Comparison of ENCODE assay signal across 1 cellular context in genomic region chr19:29515233-29515619, GRCh38.
TF ChIP-seq lines count a peak whose summit lies in the region.

No MANE protein-coding gene starts in this region.

TF ChIP-seq in HepG2, 621 proteins besides CTCF, POLR2A, EP300 and RAD21:
- TF ChIP-seq ZNF670 (CRISPR knock-in tag; IDR thresholded peaks at IDR 0.05; ENCODE audit: borderline replicate concordance) (no peak), HNRNPLL (IDR thresholded peaks at IDR 0.05; ENCODE audit: low read depth, low read length, poor library complexity, severe bottlenecking) (no peak), ZFP36L2 (CRISPR knock-in tag; IDR thresholded peaks at IDR 0.05) (no peak), LCORL (IDR thresholded peaks at IDR 0.05) (no peak), LCORL (CRISPR knock-in tag; IDR thresholded peaks at IDR 0.05) (no peak), MTF2 (CRISPR knock-in tag; IDR thresholded peaks at IDR 0.05; ENCODE audit: borderline replicate concordance) (no peak), ZFP62 (CRISPR knock-in tag; IDR thresholded peaks at IDR 0.05) (no peak), YEATS2 (CRISPR knock-in tag; IDR thresholded peaks at IDR 0.05; ENCODE audit: borderline replicate concordance) (no peak), TCF7L2 (IDR thresholded peaks at IDR 0.05; ENCODE audit: low read depth, low read length) (no peak), ZNF572 (CRISPR knock-in tag; IDR thresholded peaks at IDR 0.05) (no peak)
